ENCODE assay signal across 23 cellular contexts in genomic region chr3:195591852-195592251, GRCh38. TPM values are rescaled to one million over a fixed set of nuclear protein-coding genes. Genes with fewer than 3 reads are reported as not detected.
DNase-seq lines count a peak whose midpoint lies in the region; ATAC-seq and TF ChIP-seq lines count a peak whose summit lies in the region.
"Had no signal": no experiment of that assay in that cellular context is flagged by ENCODE, and none has a peak within 500 bp of the region (broad histone marks: within the 10 kb centered on the region; RNA-seq: fewer than 3 reads in every experiment).

No MANE protein-coding gene starts in this region.

- H3K4me3 ChIP-seq in right cardiac atrium (ENCODE audit: low read length) (no peak overlapping the region), fibroblast of mammary gland (ENCODE audit: control insufficient read depth, low read depth, low read length) (no peak overlapping the region), gastrocnemius medialis (no peak overlapping the region)
- H3K4me3 ChIP-seq: BLaER1, GM12878 had no signal

- no peak for TF ChIP-seq CTCF in fibroblast of mammary gland (conservative IDR thresholded peaks at IDR 0.05; ENCODE audit: control insufficient read depth, insufficient read depth, low read depth, low read length)
- no peak for TF ChIP-seq CTCF in gastrocnemius medialis (IDR thresholded peaks at IDR 0.05 in 4 of 5, conservative IDR thresholded peaks at IDR 0.05 in 1 of 5)

- peak; percentile 57 for DNase-seq in left ventricle myocardium superior
- no peak for DNase-seq in right cardiac atrium
- peak; percentile 70 for DNase-seq in fibroblast of mammary gland (ENCODE audit: low read depth)
- peak in 1 of 2 donors; percentile 58 for DNase-seq in gastrocnemius medialis
- no peak for DNase-seq in activated T-cell treated with anti-CD3 and anti-CD28 coated beads, Interleukin-2, amount 50 U/mL, for 48 hours
- DNase-seq in DMS79 treated with DMSO at 0.1 percent for 48 hours (lab: John Stamatoyannopoulos, UW): no peak
- DNase-seq: CD4-positive, alpha-beta T cell; COR-L47; DMS79; GOT3; HCEC 1CT; IMR-90; NCI-H1105; NCI-H1694; NCI-H2081; NCI-H2171 treated with DMSO at 0.1 percent for 48 hours; NCI-H526; OCI-M1 had no signal

- H3K27ac ChIP-seq in right cardiac atrium (ENCODE audit: low read length) (no peak overlapping the region), gastrocnemius medialis (peak overlapping the region; percentile 22 to 57 (median 52))
- H3K27ac ChIP-seq: BLaER1, KMS-11 had no signal

- H3K9me3 ChIP-seq in right cardiac atrium (ENCODE audit: control insufficient read depth, low read length) (no peaks in the 10 kb centered on the region), gastrocnemius medialis (no peaks in the 10 kb centered on the region)

- in situ Hi-C loops in gastrocnemius medialis (cut with MboI; ENCODE audit: low sequenced_read_pairs in 4 of 4): loop anchor here in 1 of 4 donors (25.0 kb wide), 1 partner anchor 245 kb away; no protein-coding TSS in a partner anchor

- no peaks in the 10 kb centered on the region for H3K36me3 ChIP-seq in gastrocnemius medialis
- H3K36me3 ChIP-seq: BLaER1 had no signal

- peak; percentile 53 for ATAC-seq in left ventricle myocardium superior
- ATAC-seq in right cardiac atrium: no peak
- ATAC-seq in gastrocnemius medialis: peak; percentile 39 to 43
- no peak for ATAC-seq in HG03025 (IDR thresholded peaks at IDR 0.05; ENCODE audit: low FRiP score, unreplicated experiment)
- ATAC-seq: GM12878 had no signal

- H3K27me3 ChIP-seq in right cardiac atrium (ENCODE audit: control insufficient read depth, insufficient read depth): no peaks in the 10 kb centered on the region
- H3K27me3 ChIP-seq in gastrocnemius medialis: no peaks in the 10 kb centered on the region
- H3K27me3 ChIP-seq: BLaER1 had no signal

- WGBS in right cardiac atrium: 61% methylated on average over 2 of the region's 2 CpGs

- intact Hi-C loops in left ventricle myocardium superior (cut with micrococcal nuclease): no loop called here
- intact Hi-C loops in right cardiac atrium (cut with DNase I): no loop called here
- intact Hi-C loops in gastrocnemius medialis (cut with DNase I; ENCODE audit: low total_unique reads): no loop called here

- H3K4me1 ChIP-seq in right cardiac atrium (ENCODE audit: control insufficient read depth, insufficient read depth, low read length) (peaks cover 2% of the 10 kb centered on the region), gastrocnemius medialis (peaks cover 15 to 16% of the 10 kb centered on the region in 2 donors)

- no peak for TF ChIP-seq POLR2A in gastrocnemius medialis (IDR thresholded peaks at IDR 0.05)

RNA-seq across cellular contexts. Expression of gene APOD, which starts 8.1 kb away (rescaled TPM):
- total RNA-seq in left ventricle myocardium superior (603 TPM), right cardiac atrium (10 to 100 TPM; 31.8 to 45.9 (median 40.8) TPM), gastrocnemius medialis (100 to 1,000 TPM; 602 to 801 (median 626) TPM)
- 174 TPM for polyA plus RNA-seq in right cardiac atrium
- total RNA-seq: A673; CD4-positive, alpha-beta T cell; IMR-90 had no signal

RNA-seq across cellular contexts. Expression of gene PPP1R2, which starts 48.7 kb away (rescaled TPM):
- total RNA-seq in left ventricle myocardium superior (33.7 TPM), right cardiac atrium (10 to 100 TPM; 44.7 to 52.4 (median 46.7) TPM), gastrocnemius medialis (100 to 1,000 TPM in 3 of 4 donors, 10 to 100 TPM in 1; 80.6 to 133 (median 108) TPM)
- 31.1 TPM for polyA plus RNA-seq in right cardiac atrium

Comparison
In these comparisons a context has a peak if more than half of its experiments do, and no peak if none do; other contexts are left out.
1. ATAC-seq: peak in left ventricle myocardium superior (single experiment) and gastrocnemius medialis (2 of 2); none in right cardiac atrium (0 of 2) and HG03025 (single experiment).
2. DNase-seq: peak in left ventricle myocardium superior (single experiment) and fibroblast of mammary gland (single experiment); none in right cardiac atrium (0 of 3), activated T-cell treated with anti-CD3 and anti-CD28 coated beads, Interleukin-2, amount 50 U/mL, for 48 hours (0 of 2) and DMS79 treated with DMSO at 0.1 percent for 48 hours (single experiment).
3. RNA of gene APOD, which starts 8.1 kb away (total RNA-seq): 602 to 801 TPM in gastrocnemius medialis and 603 TPM in left ventricle myocardium superior (single experiment); 31.8 to 45.9 TPM in right cardiac atrium; every median in the first group is over 10 times any median in the second.